Comparison of ENCODE assay signal across 8 cellular contexts in the genomic region with DNA sequence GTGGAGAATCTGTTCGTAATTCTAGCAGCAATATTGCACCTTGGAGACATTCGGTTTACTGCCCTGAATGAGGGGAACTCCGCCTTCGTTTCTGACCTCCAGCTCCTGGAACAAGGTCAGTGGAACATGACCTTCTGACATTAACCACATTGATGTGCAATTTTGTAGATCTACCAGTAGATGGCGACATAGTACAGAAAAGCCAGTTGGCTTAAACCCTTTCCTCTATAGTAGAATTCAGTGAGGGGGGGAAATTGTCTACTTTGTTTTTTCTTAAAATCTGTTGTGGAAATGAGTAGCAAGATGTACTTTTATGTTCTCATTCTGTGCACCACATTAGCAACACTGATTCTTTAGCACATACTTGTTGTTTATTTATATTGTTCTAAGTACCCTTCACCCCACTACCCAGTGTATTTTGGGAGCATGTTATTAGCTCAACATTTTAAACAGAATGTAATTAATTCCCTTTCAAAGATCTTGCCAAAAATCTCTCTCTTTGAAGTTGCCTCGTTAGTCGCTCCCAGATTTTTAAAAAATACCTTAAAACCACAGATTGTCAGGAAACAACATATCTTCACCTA.
DNase-seq lines count a peak whose midpoint lies in the region; TF ChIP-seq lines count a peak whose summit lies in the region.

No MANE protein-coding gene starts in this region.

- in situ Hi-C loops in GM23248 (cut with MboI): no loop called here
- in situ Hi-C loops in KBM-7 (cut with MboI; ENCODE audit: low pct_unique_long_range_greater_than_20kb, low sequenced_read_pairs): loop anchor here (25.0 kb wide), 1 partner anchor 1151 kb away; no protein-coding TSS in a partner anchor

- H3K36me3 Mint-ChIP-seq in activated naive CD4-positive, alpha-beta T cell treated with anti-CD3 and anti-CD28 coated beads, Interleukin-2, amount 10 ng/mL, durations not matched to agents 7 days and 5 days: no peaks in the 10 kb centered on the region

- H3K4me3 ChIP-seq in GM23248 (no peak overlapping the region), PC-9 (no peak overlapping the region), dorsolateral prefrontal cortex (no peak overlapping the region)

- peaks cover 26% of the 10 kb centered on the region for H3K4me1 ChIP-seq in GM23248 (ENCODE audit: insufficient read depth)
- peaks cover 46% of the 10 kb centered on the region for H3K4me1 ChIP-seq in PC-9 (replicated peaks; ENCODE audit: insufficient read depth)

- POLR2A ChIA-PET in PC-9 (lab: Charles Lee; ENCODE audit: unreplicated experiment): interaction anchor here (0.7 to 1.0 kb wide), 3 partner anchors 194 to 1301 kb away, joined by 4 to 8 read pairs (median 4); no protein-coding TSS in a partner anchor

- no peak overlapping the region for H3K4me3 Mint-ChIP-seq in activated naive CD4-positive, alpha-beta T cell treated with anti-CD3 and anti-CD28 coated beads, Interleukin-2, amount 10 ng/mL, durations not matched to agents 7 days and 5 days

- H3F3A ChIP-seq in GM23248 (ENCODE audit: insufficient read depth) (peaks cover 10% of the 10 kb centered on the region), PC-9 (ENCODE audit: insufficient read depth, low read depth) (peaks cover 28% of the 10 kb centered on the region)

- TF ChIP-seq CTCF in PC-9 (conservative IDR thresholded peaks at IDR 0.05) (peak; percentile 98), dorsolateral prefrontal cortex (IDR thresholded peaks at IDR 0.05 in 54 of 56, conservative IDR thresholded peaks at IDR 0.05 in 2 of 56; ENCODE audit: low read depth in 1 of 56, partially characterized antibody in 56 of 56) (peak; percentile 84 to 98 (median 92))

- DNase-seq in A172 (ENCODE audit: low spot score): peak; percentile 65
- peak; percentile 54 for DNase-seq in GDM1 (lab: John Stamatoyannopoulos, UW)
- DNase-seq in GM23248: peak; percentile 67
- DNase-seq in KBM-7: peak; percentile 61
- DNase-seq in PC-9: peak in 1 of 2 experiments; percentile 63
- DNase-seq in dorsolateral prefrontal cortex: no peak
- peak; percentile 78 for DNase-seq in medulla oblongata (ENCODE audit: extremely low spot score)
- no peak for DNase-seq in activated naive CD4-positive, alpha-beta T cell treated with anti-CD3 and anti-CD28 coated beads, Interleukin-2, amount 10 ng/mL, durations not matched to agents 7 days and 5 days

- no peak overlapping the region for H3K4me2 ChIP-seq in GM23248 (ENCODE audit: unreplicated experiment)
- peak overlapping the region; percentile 39; the same call in 1 of the 2 replicates for H3K4me2 ChIP-seq in PC-9

- H3K27me3 Mint-ChIP-seq in activated naive CD4-positive, alpha-beta T cell treated with anti-CD3 and anti-CD28 coated beads, Interleukin-2, amount 10 ng/mL, durations not matched to agents 7 days and 5 days: no peaks in the 10 kb centered on the region

- H3K9me3 ChIP-seq in GM23248 (ENCODE audit: low read depth): no peaks in the 10 kb centered on the region
- H3K9me3 ChIP-seq in PC-9 (ENCODE audit: insufficient read depth, low read depth): no peaks in the 10 kb centered on the region

- CTCF ChIA-PET in PC-9 (lab: Charles Lee): interaction anchor here (0.5 to 0.6 kb wide), 2 partner anchors 165 to 708 kb away, joined by 3 read pairs; no protein-coding TSS in a partner anchor
- CTCF ChIA-PET in activated naive CD4-positive, alpha-beta T cell treated with anti-CD3 and anti-CD28 coated beads, Interleukin-2, amount 10 ng/mL, durations not matched to agents 7 days and 5 days (lab: Charles Lee): interaction anchor here (0.6 to 2.5 kb wide), 5 partner anchors 25 to 1154 kb away, joined by 3 to 9 read pairs (median 4); no protein-coding TSS in a partner anchor

- no peaks in the 10 kb centered on the region for H3K9me3 Mint-ChIP-seq in activated naive CD4-positive, alpha-beta T cell treated with anti-CD3 and anti-CD28 coated beads, Interleukin-2, amount 10 ng/mL, durations not matched to agents 7 days and 5 days

- no peaks in the 10 kb centered on the region for H4K20me1 ChIP-seq in GM23248 (ENCODE audit: insufficient read depth)
- H4K20me1 ChIP-seq in PC-9 (ENCODE audit: insufficient read depth): no peaks in the 10 kb centered on the region

- intact Hi-C loops in PC-9 (cut with micrococcal nuclease; ENCODE audit: unreplicated experiment): loop anchor here (1.0 to 10.0 kb wide), 9 partner anchors 186 to 1483 kb away; no protein-coding TSS in a partner anchor
- intact Hi-C loops in dorsolateral prefrontal cortex (cut with DNase I): loop anchor here (5.0 to 10.0 kb wide), 5 partner anchors 49 to 1153 kb away; no protein-coding TSS in a partner anchor

- no peaks in the 10 kb centered on the region for H3K4me1 Mint-ChIP-seq in activated naive CD4-positive, alpha-beta T cell treated with anti-CD3 and anti-CD28 coated beads, Interleukin-2, amount 10 ng/mL, durations not matched to agents 7 days and 5 days

- H3K27ac Mint-ChIP-seq in activated naive CD4-positive, alpha-beta T cell treated with anti-CD3 and anti-CD28 coated beads, Interleukin-2, amount 10 ng/mL, durations not matched to agents 7 days and 5 days: no peak overlapping the region

- WGBS in GM23248 (ENCODE audit: low coverage in 1 of 2, low lambda C conversion rate in 2 of 2, missing lambda C conversion rate in 2 of 2), 2 experiments: 1 to 3% methylated on average over 7 of the region's 7 CpGs

- H3K27me3 ChIP-seq in GM23248 (replicated peaks; ENCODE audit: insufficient read depth) (no peaks in the 10 kb centered on the region), PC-9 (ENCODE audit: insufficient read depth, low read depth) (no peaks in the 10 kb centered on the region), dorsolateral prefrontal cortex (no peaks in the 10 kb centered on the region)

- no TSS peak for BruUV-seq in PC-9 (replicated peaks; lab: Mats Ljungman, UMichigan)

- H3K9me2 ChIP-seq in GM23248 (ENCODE audit: insufficient read depth) (no peaks in the 10 kb centered on the region), PC-9 (ENCODE audit: insufficient read depth) (no peaks in the 10 kb centered on the region)

- no peak overlapping the region for H2AFZ ChIP-seq in GM23248
- no peak overlapping the region for H2AFZ ChIP-seq in PC-9

- H3K27ac ChIP-seq in GM23248 (no peak overlapping the region), PC-9 (peak overlapping the region; percentile 25), dorsolateral prefrontal cortex (no peak overlapping the region)

- no peak overlapping the region for H3K9ac ChIP-seq in GM23248

- H3K36me3 ChIP-seq in GM23248 (ENCODE audit: low read depth) (no peaks in the 10 kb centered on the region), PC-9 (ENCODE audit: low read depth) (no peaks in the 10 kb centered on the region)

- H3K79me2 ChIP-seq in GM23248 (ENCODE audit: insufficient read depth) (no peaks in the 10 kb centered on the region), PC-9 (ENCODE audit: low read depth) (peaks cover 6% of the 10 kb centered on the region; the same call in 1 of the 2 replicates)

Comparison
In these comparisons a context has a peak if more than half of its experiments do, and no peak if none do; other contexts are left out.
1. DNase-seq: peak in A172 (single experiment), GDM1 (single experiment), GM23248 (single experiment), KBM-7 (single experiment) and medulla oblongata (single experiment); none in dorsolateral prefrontal cortex (0 of 10) and activated naive CD4-positive, alpha-beta T cell treated with anti-CD3 and anti-CD28 coated beads, Interleukin-2, amount 10 ng/mL, durations not matched to agents 7 days and 5 days (single experiment).